ENCODE assay signal across 15 cellular contexts in genomic region chr10:80709879-80710278, GRCh38.
DNase-seq lines count a peak whose midpoint lies in the region; ATAC-seq and TF ChIP-seq lines count a peak whose summit lies in the region.
"Had no signal": no experiment of that assay in that cellular context is flagged by ENCODE, and none has a peak within 500 bp of the region (broad histone marks: within the 10 kb centered on the region; RNA-seq: fewer than 3 reads in every experiment).

No MANE protein-coding gene starts in this region.

- H3K36me3 ChIP-seq in WERI-Rb-1 = no peaks in the 10 kb centered on the region
- H3K36me3 ChIP-seq: MG63, Peyer's patch had no signal

- no peak for TF ChIP-seq CTCF in WERI-Rb-1 (IDR thresholded peaks at IDR 0.05; ENCODE audit: low read depth, low read length)
- TF ChIP-seq CTCF in nephron (IDR thresholded peaks at IDR 0.05; ENCODE audit: unreplicated experiment in 3 of 3) = no peak

- H3K27ac Mint-ChIP-seq in nephron = peak overlapping the region in 2 of 3 experiments; percentile 9 to 41
- H3K27ac Mint-ChIP-seq: CD8-positive, alpha-beta T cell had no signal

- in situ Hi-C loops in G401 (cut with HindIII; ENCODE audit: low sequenced_read_pairs) = no loop called here

- H3K36me3 Mint-ChIP-seq in nephron (ENCODE audit: low read depth) = no peaks in the 10 kb centered on the region
- H3K36me3 Mint-ChIP-seq: CD8-positive, alpha-beta T cell had no signal

- ATAC-seq in HG02623 (IDR thresholded peaks at IDR 0.05; ENCODE audit: unreplicated experiment) = no peak
- ATAC-seq: CD8-positive, alpha-beta T cell; SK-N-SH treated with all-trans-retinoic acid at 6 μM for 48 hours had no signal

- no peak overlapping the region for H3K4me3 Mint-ChIP-seq in nephron
- H3K4me3 Mint-ChIP-seq: CD8-positive, alpha-beta T cell had no signal

- no peak overlapping the region; the same call in 1 of the 2 replicates for H3K4me3 ChIP-seq in WERI-Rb-1 (ENCODE audit: low read depth, low read length)
- H3K4me3 ChIP-seq: MG63, Peyer's patch had no signal

- H3K27me3 ChIP-seq in WERI-Rb-1 (ENCODE audit: insufficient read depth, low read depth, severe bottlenecking) = no peaks in the 10 kb centered on the region
- H3K27me3 ChIP-seq: MG63, Peyer's patch had no signal

- H3K27me3 Mint-ChIP-seq in nephron (ENCODE audit: low read depth) = no peaks in the 10 kb centered on the region

- peak; percentile 59 for DNase-seq in NCI-H1436 treated with DMSO at 0.1 percent for 48 hours (lab: John Stamatoyannopoulos, UW)
- DNase-seq in NCI-H2227 treated with DMSO at 0.1 percent for 48 hours (lab: John Stamatoyannopoulos, UW) = peak; percentile 49
- peak; percentile 69 for DNase-seq in WERI-Rb-1
- DNase-seq in G401 (ENCODE audit: low spot score) = no peak
- no peak for DNase-seq in DMS79 (lab: John Stamatoyannopoulos, UW)
- DNase-seq: KG1, MG63, NCI-H1092 treated with DMSO at 0.1 percent for 48 hours, NCI-H526 treated with DMSO at 0.1 percent for 48 hours, Peyer's patch, Right ventricle myocardium superior had no signal

- H3K27ac ChIP-seq in WERI-Rb-1 = peak overlapping the region; percentile 97
- H3K27ac ChIP-seq: Peyer's patch had no signal

- no peaks in the 10 kb centered on the region for H3K9me3 Mint-ChIP-seq in nephron

- H3K4me1 Mint-ChIP-seq in nephron = peaks cover 36% of the 10 kb centered on the region

- H3K9me3 ChIP-seq in WERI-Rb-1 (ENCODE audit: severe bottlenecking) = no peaks in the 10 kb centered on the region
- H3K9me3 ChIP-seq: MG63, Peyer's patch had no signal

Comparison
In these comparisons a context has a peak if more than half of its experiments do, and no peak if none do; other contexts are left out.
1. DNase-seq: peak in NCI-H1436 treated with DMSO at 0.1 percent for 48 hours (single experiment), NCI-H2227 treated with DMSO at 0.1 percent for 48 hours (single experiment) and WERI-Rb-1 (single experiment); none in G401 (single experiment) and DMS79 (single experiment).